In genomic region chr2:120629241-120629895, GRCh38 we compare ENCODE assay signal across 17 cellular contexts.
DNase-seq lines count a peak whose midpoint lies in the region; ATAC-seq, FAIRE-seq and TF ChIP-seq lines count a peak whose summit lies in the region.
"Had no signal": no experiment of that assay in that cellular context is flagged by ENCODE, and none has a peak within 500 bp of the region (broad histone marks: within the 10 kb centered on the region; RNA-seq: fewer than 3 reads in every experiment).

No MANE protein-coding gene starts in this region.

- TF ChIP-seq EP300 in HepG2 (IDR thresholded peaks at IDR 0.05; ENCODE audit: low read depth in 2 of 2, low read length in 2 of 2) (no peak), HepG2 (CRISPR knock-in tag; IDR thresholded peaks at IDR 0.05; ENCODE audit: borderline replicate concordance) (no peak)

- intact Hi-C loops in HepG2 (cut with micrococcal nuclease; ENCODE audit: unreplicated experiment): no loop called here
- intact Hi-C loops in right lobe of liver (cut with DNase I): no loop called here
- intact Hi-C loops in prostate gland (cut with DNase I): no loop called here
- intact Hi-C loops in dorsolateral prefrontal cortex (cut with DNase I): no loop called here

- ATAC-seq in HepG2: no peak
- ATAC-seq in right lobe of liver: no peak
- no peak for ATAC-seq in GM23338
- ATAC-seq: GM12878 had no signal

- H3K4me3 Mint-ChIP-seq in T-helper 2 cell treated with Interferon-gamma antibody and Interleukin-4, amounts not matched to agents 5 μg/mL and 100 μg/mL, for 36 hours: no peak overlapping the region
- H3K4me3 Mint-ChIP-seq in GM23338: no peak overlapping the region
- H3K4me3 Mint-ChIP-seq: B cell; CD4-positive, alpha-beta memory T cell had no signal

- no peaks in the 10 kb centered on the region for H3F3A ChIP-seq in GM23338 (replicated peaks; ENCODE audit: low read depth)

- no peak for FAIRE-seq in HepG2 (lab: Jason Lieb, UNC)
- peak; percentile 32 for FAIRE-seq in urothelium cell line (lab: Jason Lieb, UNC)
- FAIRE-seq: A204.1, GM12878, GM18507 had no signal

- H3K4me2 ChIP-seq in HepG2 (ENCODE audit: low read depth, low read length) (no peak overlapping the region), GM23338 (no peak overlapping the region)

- TF ChIP-seq CTCF in HepG2 (CRISPR knock-in tag; IDR thresholded peaks at IDR 0.05): no peak
- TF ChIP-seq CTCF in right lobe of liver (IDR thresholded peaks at IDR 0.05): no peak
- no peak for TF ChIP-seq CTCF in prostate gland (IDR thresholded peaks at IDR 0.05)
- no peak for TF ChIP-seq CTCF in dorsolateral prefrontal cortex (IDR thresholded peaks at IDR 0.05 in 54 of 56, conservative IDR thresholded peaks at IDR 0.05 in 2 of 56; ENCODE audit: low read depth in 1 of 56, partially characterized antibody in 56 of 56)
- no peak for TF ChIP-seq CTCF in GM23338 (conservative IDR thresholded peaks at IDR 0.05; ENCODE audit: low read depth in 2 of 2)

- H3K4me1 Mint-ChIP-seq in T-helper 2 cell treated with Interferon-gamma antibody and Interleukin-4, amounts not matched to agents 5 μg/mL and 100 μg/mL, for 36 hours (ENCODE audit: low read depth): no peaks in the 10 kb centered on the region
- H3K4me1 Mint-ChIP-seq in GM23338: peaks cover 7% of the 10 kb centered on the region; the same call in 2 of the 3 replicates
- H3K4me1 Mint-ChIP-seq: B cell; CD4-positive, alpha-beta memory T cell had no signal

- no peaks in the 10 kb centered on the region for H3K27me3 Mint-ChIP-seq in T-helper 2 cell treated with Interferon-gamma antibody and Interleukin-4, amounts not matched to agents 5 μg/mL and 100 μg/mL, for 36 hours (ENCODE audit: low read depth)
- peaks cover 4% of the 10 kb centered on the region for H3K27me3 Mint-ChIP-seq in GM23338 (ENCODE audit: insufficient read depth, low read depth, poor library complexity)

- H3K9me2 ChIP-seq in GM23338 (ENCODE audit: insufficient read depth): no peaks in the 10 kb centered on the region

- WGBS in HepG2 (ENCODE audit: low lambda C conversion rate): 13% methylated on average over 4 of the region's 8 CpGs
- WGBS in right lobe of liver (ENCODE audit: insufficient coverage, low coverage, low lambda C conversion rate, missing lambda C conversion rate): 80% methylated on average over 1 of the region's 8 CpGs
- 97% methylated on average over 8 of the region's 8 CpGs for WGBS in prostate gland

- H3K27ac ChIP-seq in HepG2 (ENCODE audit: extremely low read length, insufficient read depth, low read length) (no peak overlapping the region), right lobe of liver (no peak overlapping the region), prostate gland (peak overlapping the region; percentile 85 to 90), dorsolateral prefrontal cortex (no peak overlapping the region), GM23338 (ENCODE audit: low read depth) (no peak overlapping the region)
- H3K27ac ChIP-seq: GM23248 had no signal

- H4K20me1 ChIP-seq in HepG2 (ENCODE audit: insufficient read depth, low read length) (no peaks in the 10 kb centered on the region), GM23338 (replicated peaks; ENCODE audit: insufficient read depth) (no peaks in the 10 kb centered on the region)

- CTCF ChIA-PET in HepG2 (lab: Yijun Ruan, JAX; ENCODE audit: low intra/inter-chr PET ratio, low total read pairs): no interaction called here

- H3K36me3 Mint-ChIP-seq in T-helper 2 cell treated with Interferon-gamma antibody and Interleukin-4, amounts not matched to agents 5 μg/mL and 100 μg/mL, for 36 hours (ENCODE audit: low read depth): no peaks in the 10 kb centered on the region
- H3K36me3 Mint-ChIP-seq in GM23338 (ENCODE audit: low read depth): no peaks in the 10 kb centered on the region
- H3K36me3 Mint-ChIP-seq: CD4-positive, alpha-beta memory T cell had no signal

- TF ChIP-seq RAD21 in HepG2 (CRISPR knock-in tag; IDR thresholded peaks at IDR 0.05): no peak

- POLR2A ChIA-PET in HepG2 (lab: Yijun Ruan, JAX): no interaction called here

- no peak for TF ChIP-seq POLR2A in HepG2 (IDR thresholded peaks at IDR 0.05; ENCODE audit: insufficient read depth in 1 of 2, low read depth in 2 of 2, low read length in 2 of 2)
- TF ChIP-seq POLR2A in right lobe of liver (IDR thresholded peaks at IDR 0.05): no peak
- no peak for TF ChIP-seq POLR2A in prostate gland (IDR thresholded peaks at IDR 0.05)

- BruUV-seq in HepG2 (replicated peaks; lab: Mats Ljungman, UMichigan): no TSS peak

- H3K36me3 ChIP-seq in HepG2 (replicated peaks in 1 of 2; ENCODE audit: control insufficient read depth in 1 of 2, insufficient read depth in 2 of 2, low read length in 2 of 2): no peaks in the 10 kb centered on the region
- H3K36me3 ChIP-seq in right lobe of liver: no peaks in the 10 kb centered on the region
- no peaks in the 10 kb centered on the region for H3K36me3 ChIP-seq in prostate gland
- H3K36me3 ChIP-seq in GM23338 (ENCODE audit: insufficient read depth): no peaks in the 10 kb centered on the region

- H3K9ac ChIP-seq in HepG2 (ENCODE audit: insufficient read depth, low read depth, low read length): no peak overlapping the region
- H3K9ac ChIP-seq: GM23248 had no signal

- H3K9me3 ChIP-seq in HepG2 (ENCODE audit: low read length) (peaks cover 3% of the 10 kb centered on the region; the same call in 1 of the 2 replicates), right lobe of liver (no peaks in the 10 kb centered on the region), prostate gland (no peaks in the 10 kb centered on the region)

- H3K27me3 ChIP-seq in HepG2 (ENCODE audit: control insufficient read depth in 1 of 2, insufficient read depth in 2 of 2, low read length in 2 of 2) (peaks cover 3 to 56% of the 10 kb centered on the region in 2 experiments), right lobe of liver (no peaks in the 10 kb centered on the region), prostate gland (replicated peaks; ENCODE audit: insufficient read depth) (no peaks in the 10 kb centered on the region), dorsolateral prefrontal cortex (peaks cover 0 to 6% (median 0%) of the 10 kb centered on the region in 45 donors), GM23338 (ENCODE audit: insufficient read depth) (no peaks in the 10 kb centered on the region)

- H2AFZ ChIP-seq in HepG2 (ENCODE audit: low read length): no peak overlapping the region
- no peak overlapping the region for H2AFZ ChIP-seq in GM23338
- H2AFZ ChIP-seq: GM23248 had no signal

- H3K4me1 ChIP-seq in HepG2 (ENCODE audit: insufficient read depth, low read length) (peaks cover 38% of the 10 kb centered on the region), right lobe of liver (no peaks in the 10 kb centered on the region), prostate gland (replicated peaks) (peaks cover 14% of the 10 kb centered on the region), GM23338 (ENCODE audit: insufficient read depth) (no peaks in the 10 kb centered on the region)

- no peaks in the 10 kb centered on the region for H3K79me2 ChIP-seq in HepG2 (ENCODE audit: insufficient read depth, low read length)
- no peaks in the 10 kb centered on the region for H3K79me2 ChIP-seq in GM23338 (replicated peaks; ENCODE audit: insufficient read depth)

- DNase-seq in HepG2 (ENCODE audit: low spot score) (no peak), right lobe of liver (no peak), islet precursor cell (peak; percentile 29), prostate gland (ENCODE audit: low spot score) (no peak), urothelium cell line (ENCODE audit: low spot score) (no peak), dorsolateral prefrontal cortex (no peak), GM23338 (ENCODE audit: low spot score) (no peak)
- DNase-seq in T-helper 2 cell treated with Interferon-gamma antibody and Interleukin-4, amounts not matched to agents 5 μg/mL and 100 μg/mL, for 36 hours (ENCODE audit: low spot score): no peak
- DNase-seq: C1 segment of cervical spinal cord; CD4-positive, alpha-beta memory T cell; DMS79; GM23248; H7 had no signal

- in situ Hi-C loops in HepG2 (cut with HindIII; ENCODE audit: extremely low pct_ligation_motif_present, low pct_unique_long_range_greater_than_20kb): no loop called here

- no peaks in the 10 kb centered on the region for H3K9me3 Mint-ChIP-seq in T-helper 2 cell treated with Interferon-gamma antibody and Interleukin-4, amounts not matched to agents 5 μg/mL and 100 μg/mL, for 36 hours
- no peaks in the 10 kb centered on the region for H3K9me3 Mint-ChIP-seq in GM23338
- H3K9me3 Mint-ChIP-seq: CD4-positive, alpha-beta memory T cell had no signal

- no peak overlapping the region for H3K4me3 ChIP-seq in HepG2 (replicated peaks in 1 of 3; ENCODE audit: insufficient read depth in 1 of 3, low read depth in 2 of 3, low read length in 3 of 3)
- H3K4me3 ChIP-seq in right lobe of liver: no peak overlapping the region
- H3K4me3 ChIP-seq in prostate gland: no peak overlapping the region
- H3K4me3 ChIP-seq in dorsolateral prefrontal cortex: no peak overlapping the region
- H3K4me3 ChIP-seq in GM23338: no peak overlapping the region
- H3K4me3 ChIP-seq: GM12878, GM23248 had no signal

- no peak overlapping the region for H3K27ac Mint-ChIP-seq in T-helper 2 cell treated with Interferon-gamma antibody and Interleukin-4, amounts not matched to agents 5 μg/mL and 100 μg/mL, for 36 hours
- no peak overlapping the region for H3K27ac Mint-ChIP-seq in GM23338
- H3K27ac Mint-ChIP-seq: B cell; CD4-positive, alpha-beta memory T cell had no signal

TF ChIP-seq in HepG2, 621 proteins besides CTCF, POLR2A, EP300 and RAD21 (continues in another document):
- TF ChIP-seq, protein P1, sequence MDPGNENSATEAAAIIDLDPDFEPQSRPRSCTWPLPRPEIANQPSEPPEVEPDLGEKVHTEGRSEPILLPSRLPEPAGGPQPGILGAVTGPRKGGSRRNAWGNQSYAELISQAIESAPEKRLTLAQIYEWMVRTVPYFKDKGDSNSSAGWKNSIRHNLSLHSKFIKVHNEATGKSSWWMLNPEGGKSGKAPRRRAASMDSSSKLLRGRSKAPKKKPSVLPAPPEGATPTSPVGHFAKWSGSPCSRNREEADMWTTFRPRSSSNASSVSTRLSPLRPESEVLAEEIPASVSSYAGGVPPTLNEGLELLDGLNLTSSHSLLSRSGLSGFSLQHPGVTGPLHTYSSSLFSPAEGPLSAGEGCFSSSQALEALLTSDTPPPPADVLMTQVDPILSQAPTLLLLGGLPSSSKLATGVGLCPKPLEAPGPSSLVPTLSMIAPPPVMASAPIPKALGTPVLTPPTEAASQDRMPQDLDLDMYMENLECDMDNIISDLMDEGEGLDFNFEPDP (CRISPR knock-in tag; conservative IDR thresholded peaks at IDR 0.05): 0 out of 2 replicates have a peak, but pooled peaks have one; percentile 17

TF ChIP-seq in GM23338, 12 proteins besides CTCF, POLR2A, EP300 and RAD21 (continues in another document):
- TF ChIP-seq EZH2phosphoT487 (IDR thresholded peaks at IDR 0.05; ENCODE audit: unreplicated experiment) (no peak), CREB1 (CRISPR knock-in tag; IDR thresholded peaks at IDR 0.05; ENCODE audit: low read depth) (no peak), ZNF114 (CRISPR knock-in tag; IDR thresholded peaks at IDR 0.05) (no peak), POLR2AphosphoS5 (IDR thresholded peaks at IDR 0.05; ENCODE audit: low read depth) (no peak)

Comparison
In these comparisons a context has a peak if more than half of its experiments do, and no peak if none do; other contexts are left out.
1. H3K27ac ChIP-seq: peak in prostate gland (2 of 2); none in HepG2 (single experiment), right lobe of liver (0 of 3), dorsolateral prefrontal cortex (0 of 59) and GM23338 (single experiment).